1 cellular context compared by ENCODE assay signal in the genomic region with DNA sequence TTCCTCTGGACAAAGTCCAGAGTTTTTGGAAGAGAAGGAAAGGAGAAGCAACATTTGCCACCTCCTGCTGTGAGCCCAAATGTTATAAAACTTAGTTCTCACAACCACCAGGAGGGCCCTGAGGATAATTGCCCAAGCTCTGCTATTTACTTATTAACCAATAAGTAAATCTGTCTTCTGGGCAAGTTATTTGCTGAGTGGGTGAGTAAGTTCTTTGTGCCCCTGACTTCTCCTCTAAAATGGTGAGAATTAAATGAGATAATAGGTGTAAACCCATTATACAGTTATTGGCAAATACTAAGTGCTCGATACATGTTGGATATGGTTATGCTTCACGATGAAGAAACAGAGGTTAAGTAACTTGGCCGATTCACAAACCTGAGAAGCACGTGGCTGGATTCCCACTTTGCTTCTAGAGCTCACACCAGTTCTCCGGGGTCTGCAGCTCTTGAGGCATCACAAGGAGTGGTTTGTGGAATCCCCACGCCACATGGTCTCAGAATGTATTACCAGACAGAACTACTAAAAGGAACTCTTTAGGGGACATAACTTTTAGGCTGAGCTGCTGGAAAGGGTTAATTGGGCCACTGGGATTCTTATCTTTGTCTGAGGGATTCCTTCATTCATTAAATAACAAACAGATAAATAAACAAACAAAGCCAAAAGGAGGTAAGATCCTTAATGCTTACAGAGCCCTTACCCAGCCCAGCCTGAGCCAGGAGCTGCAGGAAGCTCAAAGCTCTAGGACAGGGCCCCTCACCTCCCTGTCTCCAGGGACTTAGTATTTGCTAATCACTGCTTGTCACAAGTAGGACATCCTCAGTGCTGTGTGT.
TF ChIP-seq lines count a peak whose summit lies in the region.

No MANE protein-coding gene starts in this region.

TF ChIP-seq in HepG2, 621 proteins besides CTCF, POLR2A, EP300 and RAD21 (continued from another document):
- TF ChIP-seq, protein P1, sequence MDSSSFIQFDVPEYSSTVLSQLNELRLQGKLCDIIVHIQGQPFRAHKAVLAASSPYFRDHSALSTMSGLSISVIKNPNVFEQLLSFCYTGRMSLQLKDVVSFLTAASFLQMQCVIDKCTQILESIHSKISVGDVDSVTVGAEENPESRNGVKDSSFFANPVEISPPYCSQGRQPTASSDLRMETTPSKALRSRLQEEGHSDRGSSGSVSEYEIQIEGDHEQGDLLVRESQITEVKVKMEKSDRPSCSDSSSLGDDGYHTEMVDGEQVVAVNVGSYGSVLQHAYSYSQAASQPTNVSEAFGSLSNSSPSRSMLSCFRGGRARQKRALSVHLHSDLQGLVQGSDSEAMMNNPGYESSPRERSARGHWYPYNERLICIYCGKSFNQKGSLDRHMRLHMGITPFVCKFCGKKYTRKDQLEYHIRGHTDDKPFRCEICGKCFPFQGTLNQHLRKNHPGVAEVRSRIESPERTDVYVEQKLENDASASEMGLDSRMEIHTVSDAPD (CRISPR knock-in tag; IDR thresholded peaks at IDR 0.05): 0 out of 2 replicates have a peak, but pooled peaks have one; percentile 29
- peak; percentile 32 for TF ChIP-seq HNF4A (CRISPR knock-in tag; IDR thresholded peaks at IDR 0.05)
- no peak for TF ChIP-seq FOXA1 (IDR thresholded peaks at IDR 0.05)
- TF ChIP-seq FOXA1 (CRISPR knock-in tag; IDR thresholded peaks at IDR 0.05): peak; percentile 83
- TF ChIP-seq MYC (CRISPR knock-in tag; IDR thresholded peaks at IDR 0.05; ENCODE audit: borderline replicate concordance): no peak
- TF ChIP-seq, protein P2, sequence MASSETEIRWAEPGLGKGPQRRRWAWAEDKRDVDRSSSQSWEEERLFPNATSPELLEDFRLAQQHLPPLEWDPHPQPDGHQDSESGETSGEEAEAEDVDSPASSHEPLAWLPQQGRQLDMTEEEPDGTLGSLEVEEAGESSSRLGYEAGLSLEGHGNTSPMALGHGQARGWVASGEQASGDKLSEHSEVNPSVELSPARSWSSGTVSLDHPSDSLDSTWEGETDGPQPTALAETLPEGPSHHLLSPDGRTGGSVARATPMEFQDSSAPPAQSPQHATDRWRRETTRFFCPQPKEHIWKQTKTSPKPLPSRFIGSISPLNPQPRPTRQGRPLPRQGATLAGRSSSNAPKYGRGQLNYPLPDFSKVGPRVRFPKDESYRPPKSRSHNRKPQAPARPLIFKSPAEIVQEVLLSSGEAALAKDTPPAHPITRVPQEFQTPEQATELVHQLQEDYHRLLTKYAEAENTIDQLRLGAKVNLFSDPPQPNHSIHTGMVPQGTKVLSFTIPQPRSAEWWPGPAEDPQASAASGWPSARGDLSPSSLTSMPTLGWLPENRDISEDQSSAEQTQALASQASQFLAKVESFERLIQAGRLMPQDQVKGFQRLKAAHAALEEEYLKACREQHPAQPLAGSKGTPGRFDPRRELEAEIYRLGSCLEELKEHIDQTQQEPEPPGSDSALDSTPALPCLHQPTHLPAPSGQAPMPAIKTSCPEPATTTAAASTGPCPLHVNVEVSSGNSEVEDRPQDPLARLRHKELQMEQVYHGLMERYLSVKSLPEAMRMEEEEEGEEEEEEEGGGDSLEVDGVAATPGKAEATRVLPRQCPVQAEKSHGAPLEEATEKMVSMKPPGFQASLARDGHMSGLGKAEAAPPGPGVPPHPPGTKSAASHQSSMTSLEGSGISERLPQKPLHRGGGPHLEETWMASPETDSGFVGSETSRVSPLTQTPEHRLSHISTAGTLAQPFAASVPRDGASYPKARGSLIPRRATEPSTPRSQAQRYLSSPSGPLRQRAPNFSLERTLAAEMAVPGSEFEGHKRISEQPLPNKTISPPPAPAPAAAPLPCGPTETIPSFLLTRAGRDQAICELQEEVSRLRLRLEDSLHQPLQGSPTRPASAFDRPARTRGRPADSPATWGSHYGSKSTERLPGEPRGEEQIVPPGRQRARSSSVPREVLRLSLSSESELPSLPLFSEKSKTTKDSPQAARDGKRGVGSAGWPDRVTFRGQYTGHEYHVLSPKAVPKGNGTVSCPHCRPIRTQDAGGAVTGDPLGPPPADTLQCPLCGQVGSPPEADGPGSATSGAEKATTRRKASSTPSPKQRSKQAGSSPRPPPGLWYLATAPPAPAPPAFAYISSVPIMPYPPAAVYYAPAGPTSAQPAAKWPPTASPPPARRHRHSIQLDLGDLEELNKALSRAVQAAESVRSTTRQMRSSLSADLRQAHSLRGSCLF (CRISPR knock-in tag; IDR thresholded peaks at IDR 0.05; ENCODE audit: borderline replicate concordance): no peak
- peak; percentile 69 for TF ChIP-seq ZMYM3 (CRISPR knock-in tag; IDR thresholded peaks at IDR 0.05)
- no peak for TF ChIP-seq ZNF589 (CRISPR knock-in tag; conservative IDR thresholded peaks at IDR 0.05)
- TF ChIP-seq KDM6A (CRISPR knock-in tag; IDR thresholded peaks at IDR 0.05; ENCODE audit: low read depth): no peak
- TF ChIP-seq RFXANK (CRISPR knock-in tag; IDR thresholded peaks at IDR 0.05): no peak
- 0 out of 2 replicates have a peak, but pooled peaks have one; percentile 26 for TF ChIP-seq NFIC (IDR thresholded peaks at IDR 0.05; ENCODE audit: low read length)
- no peak for TF ChIP-seq GABPA (IDR thresholded peaks at IDR 0.05; ENCODE audit: low read depth, low read length)
- no peak for TF ChIP-seq GABPA (CRISPR knock-in tag; IDR thresholded peaks at IDR 0.05; ENCODE audit: low read depth)
- TF ChIP-seq CEBPG (CRISPR knock-in tag; IDR thresholded peaks at IDR 0.05): peak; percentile 38
- TF ChIP-seq, protein P3, sequence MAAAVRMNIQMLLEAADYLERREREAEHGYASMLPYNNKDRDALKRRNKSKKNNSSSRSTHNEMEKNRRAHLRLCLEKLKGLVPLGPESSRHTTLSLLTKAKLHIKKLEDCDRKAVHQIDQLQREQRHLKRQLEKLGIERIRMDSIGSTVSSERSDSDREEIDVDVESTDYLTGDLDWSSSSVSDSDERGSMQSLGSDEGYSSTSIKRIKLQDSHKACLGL (CRISPR knock-in tag; IDR thresholded peaks at IDR 0.05): no peak
- TF ChIP-seq, protein P4, sequence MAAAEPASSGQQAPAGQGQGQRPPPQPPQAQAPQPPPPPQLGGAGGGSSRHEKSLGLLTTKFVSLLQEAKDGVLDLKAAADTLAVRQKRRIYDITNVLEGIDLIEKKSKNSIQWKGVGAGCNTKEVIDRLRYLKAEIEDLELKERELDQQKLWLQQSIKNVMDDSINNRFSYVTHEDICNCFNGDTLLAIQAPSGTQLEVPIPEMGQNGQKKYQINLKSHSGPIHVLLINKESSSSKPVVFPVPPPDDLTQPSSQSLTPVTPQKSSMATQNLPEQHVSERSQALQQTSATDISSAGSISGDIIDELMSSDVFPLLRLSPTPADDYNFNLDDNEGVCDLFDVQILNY (CRISPR knock-in tag; conservative IDR thresholded peaks at IDR 0.05): no peak
- TF ChIP-seq, protein P5, sequence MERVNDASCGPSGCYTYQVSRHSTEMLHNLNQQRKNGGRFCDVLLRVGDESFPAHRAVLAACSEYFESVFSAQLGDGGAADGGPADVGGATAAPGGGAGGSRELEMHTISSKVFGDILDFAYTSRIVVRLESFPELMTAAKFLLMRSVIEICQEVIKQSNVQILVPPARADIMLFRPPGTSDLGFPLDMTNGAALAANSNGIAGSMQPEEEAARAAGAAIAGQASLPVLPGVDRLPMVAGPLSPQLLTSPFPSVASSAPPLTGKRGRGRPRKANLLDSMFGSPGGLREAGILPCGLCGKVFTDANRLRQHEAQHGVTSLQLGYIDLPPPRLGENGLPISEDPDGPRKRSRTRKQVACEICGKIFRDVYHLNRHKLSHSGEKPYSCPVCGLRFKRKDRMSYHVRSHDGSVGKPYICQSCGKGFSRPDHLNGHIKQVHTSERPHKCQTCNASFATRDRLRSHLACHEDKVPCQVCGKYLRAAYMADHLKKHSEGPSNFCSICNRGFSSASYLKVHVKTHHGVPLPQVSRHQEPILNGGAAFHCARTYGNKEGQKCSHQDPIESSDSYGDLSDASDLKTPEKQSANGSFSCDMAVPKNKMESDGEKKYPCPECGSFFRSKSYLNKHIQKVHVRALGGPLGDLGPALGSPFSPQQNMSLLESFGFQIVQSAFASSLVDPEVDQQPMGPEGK (CRISPR knock-in tag; IDR thresholded peaks at IDR 0.05): no peak
- peak; percentile 43; the same call in 1 of the 2 replicates for TF ChIP-seq NCOA2 (CRISPR knock-in tag; IDR thresholded peaks at IDR 0.05)
- TF ChIP-seq, protein P6, sequence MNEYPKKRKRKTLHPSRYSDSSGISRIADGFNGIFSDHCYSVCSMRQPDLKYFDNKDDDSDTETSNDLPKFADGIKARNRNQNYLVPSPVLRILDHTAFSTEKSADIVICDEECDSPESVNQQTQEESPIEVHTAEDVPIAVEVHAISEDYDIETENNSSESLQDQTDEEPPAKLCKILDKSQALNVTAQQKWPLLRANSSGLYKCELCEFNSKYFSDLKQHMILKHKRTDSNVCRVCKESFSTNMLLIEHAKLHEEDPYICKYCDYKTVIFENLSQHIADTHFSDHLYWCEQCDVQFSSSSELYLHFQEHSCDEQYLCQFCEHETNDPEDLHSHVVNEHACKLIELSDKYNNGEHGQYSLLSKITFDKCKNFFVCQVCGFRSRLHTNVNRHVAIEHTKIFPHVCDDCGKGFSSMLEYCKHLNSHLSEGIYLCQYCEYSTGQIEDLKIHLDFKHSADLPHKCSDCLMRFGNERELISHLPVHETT (CRISPR knock-in tag; conservative IDR thresholded peaks at IDR 0.05): no peak
- TF ChIP-seq, protein P7, sequence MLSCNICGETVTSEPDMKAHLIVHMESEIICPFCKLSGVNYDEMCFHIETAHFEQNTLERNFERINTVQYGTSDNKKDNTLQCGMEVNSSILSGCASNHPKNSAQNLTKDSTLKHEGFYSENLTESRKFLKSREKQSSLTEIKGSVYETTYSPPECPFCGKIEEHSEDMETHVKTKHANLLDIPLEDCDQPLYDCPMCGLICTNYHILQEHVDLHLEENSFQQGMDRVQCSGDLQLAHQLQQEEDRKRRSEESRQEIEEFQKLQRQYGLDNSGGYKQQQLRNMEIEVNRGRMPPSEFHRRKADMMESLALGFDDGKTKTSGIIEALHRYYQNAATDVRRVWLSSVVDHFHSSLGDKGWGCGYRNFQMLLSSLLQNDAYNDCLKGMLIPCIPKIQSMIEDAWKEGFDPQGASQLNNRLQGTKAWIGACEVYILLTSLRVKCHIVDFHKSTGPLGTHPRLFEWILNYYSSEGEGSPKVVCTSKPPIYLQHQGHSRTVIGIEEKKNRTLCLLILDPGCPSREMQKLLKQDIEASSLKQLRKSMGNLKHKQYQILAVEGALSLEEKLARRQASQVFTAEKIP (CRISPR knock-in tag; IDR thresholded peaks at IDR 0.05; ENCODE audit: borderline replicate concordance): no peak
- TF ChIP-seq, protein P8, sequence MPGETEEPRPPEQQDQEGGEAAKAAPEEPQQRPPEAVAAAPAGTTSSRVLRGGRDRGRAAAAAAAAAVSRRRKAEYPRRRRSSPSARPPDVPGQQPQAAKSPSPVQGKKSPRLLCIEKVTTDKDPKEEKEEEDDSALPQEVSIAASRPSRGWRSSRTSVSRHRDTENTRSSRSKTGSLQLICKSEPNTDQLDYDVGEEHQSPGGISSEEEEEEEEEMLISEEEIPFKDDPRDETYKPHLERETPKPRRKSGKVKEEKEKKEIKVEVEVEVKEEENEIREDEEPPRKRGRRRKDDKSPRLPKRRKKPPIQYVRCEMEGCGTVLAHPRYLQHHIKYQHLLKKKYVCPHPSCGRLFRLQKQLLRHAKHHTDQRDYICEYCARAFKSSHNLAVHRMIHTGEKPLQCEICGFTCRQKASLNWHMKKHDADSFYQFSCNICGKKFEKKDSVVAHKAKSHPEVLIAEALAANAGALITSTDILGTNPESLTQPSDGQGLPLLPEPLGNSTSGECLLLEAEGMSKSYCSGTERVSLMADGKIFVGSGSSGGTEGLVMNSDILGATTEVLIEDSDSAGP (CRISPR knock-in tag; IDR thresholded peaks at IDR 0.05; ENCODE audit: borderline replicate concordance): no peak
- TF ChIP-seq FOXA3 (CRISPR knock-in tag; IDR thresholded peaks at IDR 0.05): peak; percentile 80
- TF ChIP-seq, protein P9, sequence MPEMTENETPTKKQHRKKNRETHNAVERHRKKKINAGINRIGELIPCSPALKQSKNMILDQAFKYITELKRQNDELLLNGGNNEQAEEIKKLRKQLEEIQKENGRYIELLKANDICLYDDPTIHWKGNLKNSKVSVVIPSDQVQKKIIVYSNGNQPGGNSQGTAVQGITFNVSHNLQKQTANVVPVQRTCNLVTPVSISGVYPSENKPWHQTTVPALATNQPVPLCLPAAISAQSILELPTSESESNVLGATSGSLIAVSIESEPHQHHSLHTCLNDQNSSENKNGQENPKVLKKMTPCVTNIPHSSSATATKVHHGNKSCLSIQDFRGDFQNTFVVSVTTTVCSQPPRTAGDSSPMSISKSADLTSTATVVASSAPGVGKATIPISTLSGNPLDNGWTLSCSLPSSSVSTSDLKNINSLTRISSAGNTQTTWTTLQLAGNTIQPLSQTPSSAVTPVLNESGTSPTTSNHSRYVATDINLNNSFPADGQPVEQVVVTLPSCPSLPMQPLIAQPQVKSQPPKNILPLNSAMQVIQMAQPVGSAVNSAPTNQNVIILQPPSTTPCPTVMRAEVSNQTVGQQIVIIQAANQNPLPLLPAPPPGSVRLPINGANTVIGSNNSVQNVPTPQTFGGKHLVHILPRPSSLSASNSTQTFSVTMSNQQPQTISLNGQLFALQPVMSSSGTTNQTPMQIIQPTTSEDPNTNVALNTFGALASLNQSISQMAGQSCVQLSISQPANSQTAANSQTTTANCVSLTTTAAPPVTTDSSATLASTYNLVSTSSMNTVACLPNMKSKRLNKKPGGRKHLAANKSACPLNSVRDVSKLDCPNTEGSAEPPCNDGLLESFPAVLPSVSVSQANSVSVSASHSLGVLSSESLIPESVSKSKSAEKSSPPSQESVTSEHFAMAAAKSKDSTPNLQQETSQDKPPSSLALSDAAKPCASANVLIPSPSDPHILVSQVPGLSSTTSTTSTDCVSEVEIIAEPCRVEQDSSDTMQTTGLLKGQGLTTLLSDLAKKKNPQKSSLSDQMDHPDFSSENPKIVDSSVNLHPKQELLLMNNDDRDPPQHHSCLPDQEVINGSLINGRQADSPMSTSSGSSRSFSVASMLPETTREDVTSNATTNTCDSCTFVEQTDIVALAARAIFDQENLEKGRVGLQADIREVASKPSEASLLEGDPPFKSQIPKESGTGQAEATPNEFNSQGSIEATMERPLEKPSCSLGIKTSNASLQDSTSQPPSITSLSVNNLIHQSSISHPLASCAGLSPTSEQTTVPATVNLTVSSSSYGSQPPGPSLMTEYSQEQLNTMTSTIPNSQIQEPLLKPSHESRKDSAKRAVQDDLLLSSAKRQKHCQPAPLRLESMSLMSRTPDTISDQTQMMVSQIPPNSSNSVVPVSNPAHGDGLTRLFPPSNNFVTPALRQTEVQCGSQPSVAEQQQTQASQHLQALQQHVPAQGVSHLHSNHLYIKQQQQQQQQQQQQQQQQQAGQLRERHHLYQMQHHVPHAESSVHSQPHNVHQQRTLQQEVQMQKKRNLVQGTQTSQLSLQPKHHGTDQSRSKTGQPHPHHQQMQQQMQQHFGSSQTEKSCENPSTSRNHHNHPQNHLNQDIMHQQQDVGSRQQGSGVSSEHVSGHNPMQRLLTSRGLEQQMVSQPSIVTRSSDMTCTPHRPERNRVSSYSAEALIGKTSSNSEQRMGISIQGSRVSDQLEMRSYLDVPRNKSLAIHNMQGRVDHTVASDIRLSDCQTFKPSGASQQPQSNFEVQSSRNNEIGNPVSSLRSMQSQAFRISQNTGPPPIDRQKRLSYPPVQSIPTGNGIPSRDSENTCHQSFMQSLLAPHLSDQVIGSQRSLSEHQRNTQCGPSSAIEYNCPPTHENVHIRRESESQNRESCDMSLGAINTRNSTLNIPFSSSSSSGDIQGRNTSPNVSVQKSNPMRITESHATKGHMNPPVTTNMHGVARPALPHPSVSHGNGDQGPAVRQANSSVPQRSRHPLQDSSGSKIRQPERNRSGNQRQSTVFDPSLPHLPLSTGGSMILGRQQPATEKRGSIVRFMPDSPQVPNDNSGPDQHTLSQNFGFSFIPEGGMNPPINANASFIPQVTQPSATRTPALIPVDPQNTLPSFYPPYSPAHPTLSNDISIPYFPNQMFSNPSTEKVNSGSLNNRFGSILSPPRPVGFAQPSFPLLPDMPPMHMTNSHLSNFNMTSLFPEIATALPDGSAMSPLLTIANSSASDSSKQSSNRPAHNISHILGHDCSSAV (CRISPR knock-in tag; IDR thresholded peaks at IDR 0.05; ENCODE audit: borderline replicate concordance): no peak
- TF ChIP-seq KDM1A (CRISPR knock-in tag; IDR thresholded peaks at IDR 0.05): peak; percentile 64; the same call in 1 of the 2 replicates
